ENCODE assay signal across 1 cellular context in the genomic region with DNA sequence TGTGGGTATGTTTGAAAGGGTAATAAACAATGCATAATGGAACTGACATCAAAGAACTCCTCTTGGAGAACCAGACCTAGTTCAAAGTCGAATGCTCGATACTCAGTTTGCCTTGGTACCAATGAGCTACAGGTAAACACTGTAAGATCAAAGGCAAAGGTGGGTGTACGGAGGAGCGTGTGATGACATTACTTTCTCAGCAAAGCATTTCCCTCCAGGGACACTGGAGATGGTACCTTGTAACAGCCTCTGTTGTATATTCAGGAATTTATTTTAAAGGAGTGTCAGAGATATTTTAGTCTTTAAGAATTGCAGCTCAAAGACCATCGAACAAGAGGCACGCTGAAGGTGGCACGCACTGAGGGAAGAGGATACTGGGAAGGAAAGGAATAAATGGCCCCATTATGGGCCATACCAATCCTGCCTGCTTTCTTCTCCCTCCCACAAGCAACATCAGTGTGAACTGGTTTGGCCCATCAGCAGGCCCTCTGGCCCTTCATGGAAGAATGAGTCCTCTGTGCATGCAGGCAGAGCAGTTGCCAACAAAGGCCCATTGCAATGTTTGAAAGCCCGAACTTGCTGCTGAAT.
TF ChIP-seq lines count a peak whose summit lies in the region.

No MANE protein-coding gene starts in this region.

TF ChIP-seq in HepG2, 621 proteins besides CTCF, POLR2A, EP300 and RAD21 (continued from another document and continues in another):
- TF ChIP-seq, protein P1, sequence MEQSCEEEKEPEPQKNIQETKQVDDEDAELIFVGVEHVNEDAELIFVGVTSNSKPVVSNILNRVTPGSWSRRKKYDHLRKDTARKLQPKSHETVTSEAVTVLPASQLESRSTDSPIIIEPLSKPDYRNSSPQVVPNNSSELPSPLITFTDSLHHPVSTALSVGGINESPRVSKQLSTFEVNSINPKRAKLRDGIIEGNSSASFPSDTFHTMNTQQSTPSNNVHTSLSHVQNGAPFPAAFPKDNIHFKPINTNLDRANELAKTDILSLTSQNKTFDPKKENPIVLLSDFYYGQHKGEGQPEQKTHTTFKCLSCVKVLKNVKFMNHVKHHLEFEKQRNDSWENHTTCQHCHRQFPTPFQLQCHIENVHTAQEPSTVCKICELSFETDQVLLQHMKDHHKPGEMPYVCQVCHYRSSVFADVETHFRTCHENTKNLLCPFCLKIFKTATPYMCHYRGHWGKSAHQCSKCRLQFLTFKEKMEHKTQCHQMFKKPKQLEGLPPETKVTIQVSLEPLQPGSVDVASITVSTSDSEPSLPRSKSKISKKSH (CRISPR knock-in tag; IDR thresholded peaks at IDR 0.05; ENCODE audit: borderline replicate concordance), result no peak
- TF ChIP-seq BHLHE40 (IDR thresholded peaks at IDR 0.05; ENCODE audit: low read length) (peak; percentile 52), TSC22D2 (CRISPR knock-in tag; IDR thresholded peaks at IDR 0.05; ENCODE audit: borderline replicate concordance) (0 out of 2 replicates have a peak, but pooled peaks have one; percentile 12), NFATC3 (CRISPR knock-in tag; IDR thresholded peaks at IDR 0.05) (no peak), TBX2 (CRISPR knock-in tag; IDR thresholded peaks at IDR 0.05; ENCODE audit: borderline replicate concordance) (peak; percentile 85), HDAC2 (CRISPR knock-in tag; IDR thresholded peaks at IDR 0.05) (peak; percentile 94), HNF4G (IDR thresholded peaks at IDR 0.05; ENCODE audit: borderline replicate concordance, low read depth, low read length) (peak; percentile 91), HNF4G (CRISPR knock-in tag; IDR thresholded peaks at IDR 0.05; ENCODE audit: borderline replicate concordance, low read depth) (peak; percentile 82; the same call in 1 of the 2 replicates), ZNF234 (CRISPR knock-in tag; conservative IDR thresholded peaks at IDR 0.05) (no peak), ISL2 (CRISPR knock-in tag; IDR thresholded peaks at IDR 0.05) (peak; percentile 99), ZNF121 (CRISPR knock-in tag; IDR thresholded peaks at IDR 0.05) (peak; percentile 35; the same call in 1 of the 2 replicates), YEATS4 (CRISPR knock-in tag; IDR thresholded peaks at IDR 0.05; ENCODE audit: borderline replicate concordance) (0 out of 2 replicates have a peak, but pooled peaks have one; percentile 46), NCOA2 (CRISPR knock-in tag; IDR thresholded peaks at IDR 0.05) (peak; percentile 98), KLF15 (CRISPR knock-in tag; IDR thresholded peaks at IDR 0.05; ENCODE audit: borderline replicate concordance) (no peak), NFIB (CRISPR knock-in tag; IDR thresholded peaks at IDR 0.05; ENCODE audit: borderline replicate concordance) (no peak), REPIN1 (CRISPR knock-in tag; IDR thresholded peaks at IDR 0.05; ENCODE audit: borderline replicate concordance, low read depth) (peak; percentile 53; the same call in 1 of the 2 replicates), CBX1 (IDR thresholded peaks at IDR 0.05; ENCODE audit: low read depth) (peak; percentile 60), ZNF17 (CRISPR knock-in tag; IDR thresholded peaks at IDR 0.05) (no peak), ZBTB38 (CRISPR knock-in tag; IDR thresholded peaks at IDR 0.05) (0 out of 2 replicates have a peak, but pooled peaks have one; percentile 28), MIXL1 (CRISPR knock-in tag; IDR thresholded peaks at IDR 0.05) (peak; percentile 89; the same call in 1 of the 2 replicates), SP4 (CRISPR knock-in tag; IDR thresholded peaks at IDR 0.05) (0 out of 2 replicates have a peak, but pooled peaks have one; percentile 38), ZNF550 (CRISPR knock-in tag; IDR thresholded peaks at IDR 0.05; ENCODE audit: borderline replicate concordance) (no peak), CREB1 (IDR thresholded peaks at IDR 0.05) (no peak), CREB1 (CRISPR knock-in tag; IDR thresholded peaks at IDR 0.05) (peak; percentile 39; the same call in 1 of the 2 replicates), ZFP90 (CRISPR knock-in tag; IDR thresholded peaks at IDR 0.05; ENCODE audit: borderline replicate concordance) (no peak), NFKBIZ (CRISPR knock-in tag; IDR thresholded peaks at IDR 0.05) (peak; percentile 76; the same call in 1 of the 2 replicates), TEAD3 (CRISPR knock-in tag; optimal IDR thresholded peaks at IDR 0.05; ENCODE audit: borderline replicate concordance) (peak; percentile 82), FOXK2 (IDR thresholded peaks at IDR 0.05) (peak; percentile 65), FIP1L1 (IDR thresholded peaks at IDR 0.05; ENCODE audit: borderline replicate concordance, insufficient read depth, low read depth, low read length) (no peak), CREM (IDR thresholded peaks at IDR 0.05) (peak; percentile 95), CREM (CRISPR knock-in tag; IDR thresholded peaks at IDR 0.05) (no peak), ZNF292 (CRISPR knock-in tag; IDR thresholded peaks at IDR 0.05; ENCODE audit: borderline replicate concordance, low read depth) (0 out of 2 replicates have a peak, but pooled peaks have one; percentile 46), ZNF792 (CRISPR knock-in tag; IDR thresholded peaks at IDR 0.05) (peak; percentile 61; the same call in 1 of the 2 replicates), ZNF274 (CRISPR knock-in tag; IDR thresholded peaks at IDR 0.05) (0 out of 2 replicates have a peak, but pooled peaks have one; percentile 43), RFX5 (IDR thresholded peaks at IDR 0.05; ENCODE audit: low read depth, low read length) (no peak), ZNF644 (CRISPR knock-in tag; IDR thresholded peaks at IDR 0.05; ENCODE audit: low read depth) (peak; percentile 96), IRF2 (CRISPR knock-in tag; IDR thresholded peaks at IDR 0.05) (peak; percentile 88), HMG20A (CRISPR knock-in tag; IDR thresholded peaks at IDR 0.05; ENCODE audit: borderline replicate concordance) (peak; percentile 96), FOXA1 (IDR thresholded peaks at IDR 0.05) (0 out of 2 replicates have a peak, but pooled peaks have one; percentile 27), FOXA1 (CRISPR knock-in tag; IDR thresholded peaks at IDR 0.05) (peak; percentile 97), GFI1 (CRISPR knock-in tag; IDR thresholded peaks at IDR 0.05; ENCODE audit: borderline replicate concordance) (peak; percentile 51; the same call in 1 of the 2 replicates)
- TF ChIP-seq, protein P2, sequence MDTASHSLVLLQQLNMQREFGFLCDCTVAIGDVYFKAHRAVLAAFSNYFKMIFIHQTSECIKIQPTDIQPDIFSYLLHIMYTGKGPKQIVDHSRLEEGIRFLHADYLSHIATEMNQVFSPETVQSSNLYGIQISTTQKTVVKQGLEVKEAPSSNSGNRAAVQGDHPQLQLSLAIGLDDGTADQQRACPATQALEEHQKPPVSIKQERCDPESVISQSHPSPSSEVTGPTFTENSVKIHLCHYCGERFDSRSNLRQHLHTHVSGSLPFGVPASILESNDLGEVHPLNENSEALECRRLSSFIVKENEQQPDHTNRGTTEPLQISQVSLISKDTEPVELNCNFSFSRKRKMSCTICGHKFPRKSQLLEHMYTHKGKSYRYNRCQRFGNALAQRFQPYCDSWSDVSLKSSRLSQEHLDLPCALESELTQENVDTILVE (CRISPR knock-in tag; IDR thresholded peaks at IDR 0.05), result peak; percentile 76; the same call in 1 of the 2 replicates
- TF ChIP-seq, protein P3, sequence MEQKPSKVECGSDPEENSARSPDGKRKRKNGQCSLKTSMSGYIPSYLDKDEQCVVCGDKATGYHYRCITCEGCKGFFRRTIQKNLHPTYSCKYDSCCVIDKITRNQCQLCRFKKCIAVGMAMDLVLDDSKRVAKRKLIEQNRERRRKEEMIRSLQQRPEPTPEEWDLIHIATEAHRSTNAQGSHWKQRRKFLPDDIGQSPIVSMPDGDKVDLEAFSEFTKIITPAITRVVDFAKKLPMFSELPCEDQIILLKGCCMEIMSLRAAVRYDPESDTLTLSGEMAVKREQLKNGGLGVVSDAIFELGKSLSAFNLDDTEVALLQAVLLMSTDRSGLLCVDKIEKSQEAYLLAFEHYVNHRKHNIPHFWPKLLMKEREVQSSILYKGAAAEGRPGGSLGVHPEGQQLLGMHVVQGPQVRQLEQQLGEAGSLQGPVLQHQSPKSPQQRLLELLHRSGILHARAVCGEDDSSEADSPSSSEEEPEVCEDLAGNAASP (CRISPR knock-in tag; IDR thresholded peaks at IDR 0.05; ENCODE audit: borderline replicate concordance), result peak; percentile 64; the same call in 1 of the 2 replicates
- TF ChIP-seq, protein P4, sequence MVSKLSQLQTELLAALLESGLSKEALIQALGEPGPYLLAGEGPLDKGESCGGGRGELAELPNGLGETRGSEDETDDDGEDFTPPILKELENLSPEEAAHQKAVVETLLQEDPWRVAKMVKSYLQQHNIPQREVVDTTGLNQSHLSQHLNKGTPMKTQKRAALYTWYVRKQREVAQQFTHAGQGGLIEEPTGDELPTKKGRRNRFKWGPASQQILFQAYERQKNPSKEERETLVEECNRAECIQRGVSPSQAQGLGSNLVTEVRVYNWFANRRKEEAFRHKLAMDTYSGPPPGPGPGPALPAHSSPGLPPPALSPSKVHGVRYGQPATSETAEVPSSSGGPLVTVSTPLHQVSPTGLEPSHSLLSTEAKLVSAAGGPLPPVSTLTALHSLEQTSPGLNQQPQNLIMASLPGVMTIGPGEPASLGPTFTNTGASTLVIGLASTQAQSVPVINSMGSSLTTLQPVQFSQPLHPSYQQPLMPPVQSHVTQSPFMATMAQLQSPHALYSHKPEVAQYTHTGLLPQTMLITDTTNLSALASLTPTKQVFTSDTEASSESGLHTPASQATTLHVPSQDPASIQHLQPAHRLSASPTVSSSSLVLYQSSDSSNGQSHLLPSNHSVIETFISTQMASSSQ (IDR thresholded peaks at IDR 0.05; ENCODE audit: low read depth), result peak; percentile 59; the same call in 1 of the 2 replicates
- TF ChIP-seq, protein P4 (CRISPR knock-in tag; IDR thresholded peaks at IDR 0.05; ENCODE audit: borderline replicate concordance), result peak; percentile 88; the same call in 1 of the 2 replicates
- TF ChIP-seq, protein P5, sequence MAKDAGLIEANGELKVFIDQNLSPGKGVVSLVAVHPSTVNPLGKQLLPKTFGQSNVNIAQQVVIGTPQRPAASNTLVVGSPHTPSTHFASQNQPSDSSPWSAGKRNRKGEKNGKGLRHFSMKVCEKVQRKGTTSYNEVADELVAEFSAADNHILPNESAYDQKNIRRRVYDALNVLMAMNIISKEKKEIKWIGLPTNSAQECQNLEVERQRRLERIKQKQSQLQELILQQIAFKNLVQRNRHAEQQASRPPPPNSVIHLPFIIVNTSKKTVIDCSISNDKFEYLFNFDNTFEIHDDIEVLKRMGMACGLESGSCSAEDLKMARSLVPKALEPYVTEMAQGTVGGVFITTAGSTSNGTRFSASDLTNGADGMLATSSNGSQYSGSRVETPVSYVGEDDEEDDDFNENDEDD (CRISPR knock-in tag; IDR thresholded peaks at IDR 0.05; ENCODE audit: borderline replicate concordance), result peak; percentile 67; the same call in 1 of the 2 replicates
- TF ChIP-seq, protein P6, sequence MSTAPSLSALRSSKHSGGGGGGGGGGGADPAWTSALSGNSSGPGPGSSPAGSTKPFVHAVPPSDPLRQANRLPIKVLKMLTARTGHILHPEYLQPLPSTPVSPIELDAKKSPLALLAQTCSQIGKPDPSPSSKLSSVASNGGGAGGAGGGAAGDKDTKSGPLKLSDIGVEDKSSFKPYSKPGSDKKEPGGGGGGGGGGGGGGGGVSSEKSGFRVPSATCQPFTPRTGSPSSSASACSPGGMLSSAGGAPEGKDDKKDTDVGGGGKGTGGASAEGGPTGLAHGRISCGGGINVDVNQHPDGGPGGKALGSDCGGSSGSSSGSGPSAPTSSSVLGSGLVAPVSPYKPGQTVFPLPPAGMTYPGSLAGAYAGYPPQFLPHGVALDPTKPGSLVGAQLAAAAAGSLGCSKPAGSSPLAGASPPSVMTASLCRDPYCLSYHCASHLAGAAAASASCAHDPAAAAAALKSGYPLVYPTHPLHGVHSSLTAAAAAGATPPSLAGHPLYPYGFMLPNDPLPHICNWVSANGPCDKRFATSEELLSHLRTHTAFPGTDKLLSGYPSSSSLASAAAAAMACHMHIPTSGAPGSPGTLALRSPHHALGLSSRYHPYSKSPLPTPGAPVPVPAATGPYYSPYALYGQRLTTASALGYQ (CRISPR knock-in tag; IDR thresholded peaks at IDR 0.05), result peak; percentile 92; the same call in 1 of the 2 replicates
- TF ChIP-seq, protein P7, sequence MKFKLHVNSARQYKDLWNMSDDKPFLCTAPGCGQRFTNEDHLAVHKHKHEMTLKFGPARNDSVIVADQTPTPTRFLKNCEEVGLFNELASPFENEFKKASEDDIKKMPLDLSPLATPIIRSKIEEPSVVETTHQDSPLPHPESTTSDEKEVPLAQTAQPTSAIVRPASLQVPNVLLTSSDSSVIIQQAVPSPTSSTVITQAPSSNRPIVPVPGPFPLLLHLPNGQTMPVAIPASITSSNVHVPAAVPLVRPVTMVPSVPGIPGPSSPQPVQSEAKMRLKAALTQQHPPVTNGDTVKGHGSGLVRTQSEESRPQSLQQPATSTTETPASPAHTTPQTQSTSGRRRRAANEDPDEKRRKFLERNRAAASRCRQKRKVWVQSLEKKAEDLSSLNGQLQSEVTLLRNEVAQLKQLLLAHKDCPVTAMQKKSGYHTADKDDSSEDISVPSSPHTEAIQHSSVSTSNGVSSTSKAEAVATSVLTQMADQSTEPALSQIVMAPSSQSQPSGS (CRISPR knock-in tag; IDR thresholded peaks at IDR 0.05), result peak; percentile 87
- TF ChIP-seq, protein P8, sequence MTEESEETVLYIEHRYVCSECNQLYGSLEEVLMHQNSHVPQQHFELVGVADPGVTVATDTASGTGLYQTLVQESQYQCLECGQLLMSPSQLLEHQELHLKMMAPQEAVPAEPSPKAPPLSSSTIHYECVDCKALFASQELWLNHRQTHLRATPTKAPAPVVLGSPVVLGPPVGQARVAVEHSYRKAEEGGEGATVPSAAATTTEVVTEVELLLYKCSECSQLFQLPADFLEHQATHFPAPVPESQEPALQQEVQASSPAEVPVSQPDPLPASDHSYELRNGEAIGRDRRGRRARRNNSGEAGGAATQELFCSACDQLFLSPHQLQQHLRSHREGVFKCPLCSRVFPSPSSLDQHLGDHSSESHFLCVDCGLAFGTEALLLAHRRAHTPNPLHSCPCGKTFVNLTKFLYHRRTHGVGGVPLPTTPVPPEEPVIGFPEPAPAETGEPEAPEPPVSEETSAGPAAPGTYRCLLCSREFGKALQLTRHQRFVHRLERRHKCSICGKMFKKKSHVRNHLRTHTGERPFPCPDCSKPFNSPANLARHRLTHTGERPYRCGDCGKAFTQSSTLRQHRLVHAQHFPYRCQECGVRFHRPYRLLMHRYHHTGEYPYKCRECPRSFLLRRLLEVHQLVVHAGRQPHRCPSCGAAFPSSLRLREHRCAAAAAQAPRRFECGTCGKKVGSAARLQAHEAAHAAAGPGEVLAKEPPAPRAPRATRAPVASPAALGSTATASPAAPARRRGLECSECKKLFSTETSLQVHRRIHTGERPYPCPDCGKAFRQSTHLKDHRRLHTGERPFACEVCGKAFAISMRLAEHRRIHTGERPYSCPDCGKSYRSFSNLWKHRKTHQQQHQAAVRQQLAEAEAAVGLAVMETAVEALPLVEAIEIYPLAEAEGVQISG (CRISPR knock-in tag; IDR thresholded peaks at IDR 0.05), result peak; percentile 61
